Comparison of ENCODE assay signal across 8 cellular contexts in the genomic region with DNA sequence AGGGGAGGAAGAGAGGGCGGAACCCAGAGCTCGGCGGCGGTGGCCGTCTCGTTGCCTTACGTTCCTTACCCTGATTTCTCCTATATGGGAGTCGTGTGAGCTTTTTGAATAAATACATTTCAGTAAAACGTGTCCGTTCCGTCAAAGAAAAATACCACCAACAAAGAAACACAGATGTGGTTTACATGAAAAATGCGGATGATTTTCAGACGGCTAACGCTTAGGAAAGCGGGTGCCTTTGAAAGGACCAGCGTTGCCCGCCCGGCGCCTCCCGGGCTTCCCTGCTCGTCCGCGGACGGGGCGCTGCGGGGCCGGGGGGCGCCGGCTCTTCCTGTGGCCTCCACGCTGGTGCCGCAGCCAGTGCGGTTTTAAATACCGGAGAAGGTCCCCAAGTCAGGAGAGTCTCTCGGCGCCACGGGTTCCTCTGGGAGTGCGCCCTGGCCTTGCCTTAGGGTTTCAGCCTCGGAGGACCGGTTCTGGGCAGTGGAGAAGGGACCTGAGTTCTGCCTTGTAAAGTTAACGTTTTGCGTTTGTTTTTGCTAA. TPM values are rescaled to one million over a fixed set of nuclear protein-coding genes. Genes with fewer than 3 reads are reported as not detected.
A peak's percentile ranks its signal among the peaks of the same experiment; 100 is the strongest.
DNase-seq lines count a peak whose midpoint lies in the region; ATAC-seq and TF ChIP-seq lines count a peak whose summit lies in the region.

No MANE protein-coding gene starts in this region.

- H3K79me2 ChIP-seq in OCI-LY7 (ENCODE audit: insufficient read depth, low read depth, low read length) = peaks cover 19% of the 10 kb centered on the region

- WGBS in gastroesophageal sphincter (ENCODE audit: low coverage in 1 of 2), 2 donors = 0% methylated on average over 12 to 20 of the region's 41 CpGs

- DNase-seq in OCI-LY7 (ENCODE audit: low spot score) (peak; percentile 71), osteocyte (ENCODE audit: extremely low spot score, unreplicated experiment) (peak; percentile 87), upper lobe of right lung (peak; percentile 78)
- DNase-seq in activated T-helper 1 cell treated with anti-CD3 and anti-CD28 coated beads, Interleukin-2, amount 50 U/mL, for 16 hours (ENCODE audit: low read depth in 1 of 2, low spot score in 1 of 2) = peak; percentile 7 to 13

- H3K9me3 ChIP-seq in OCI-LY7 (ENCODE audit: low read length) (no peaks in the 10 kb centered on the region), gastroesophageal sphincter (no peaks in the 10 kb centered on the region), upper lobe of right lung (no peaks in the 10 kb centered on the region)

- H3K4me1 ChIP-seq in OCI-LY7 (ENCODE audit: insufficient read depth, low read length, poor library complexity, severe bottlenecking) (peaks cover 20% of the 10 kb centered on the region), gastroesophageal sphincter (peaks cover 0 to 37% (median 5%) of the 10 kb centered on the region in 3 donors), upper lobe of right lung (peaks cover 26% of the 10 kb centered on the region)

- CTCF ChIA-PET in OCI-LY7 (lab: Charles Lee; ENCODE audit: unreplicated experiment) = interaction anchor here (0.6 kb wide), 1 partner anchor 378 kb away, joined by 4 read pairs; no protein-coding TSS in a partner anchor

- H4K20me1 ChIP-seq in OCI-LY7 (ENCODE audit: insufficient read depth, low read length) = no peaks in the 10 kb centered on the region

- H3K27me3 ChIP-seq in gastroesophageal sphincter = no peaks in the 10 kb centered on the region
- no peaks in the 10 kb centered on the region for H3K27me3 ChIP-seq in upper lobe of right lung

- H3K4me3 Mint-ChIP-seq in osteocyte (ENCODE audit: unreplicated experiment) = peak overlapping the region; percentile 86

- POLR2A ChIA-PET in OCI-LY7 (lab: Charles Lee) = interaction anchor here (0.8 to 1.0 kb wide), 4 partner anchors 13 to 54 kb away, joined by 3 read pairs; no protein-coding TSS in a partner anchor

- no TSS peak for BruUV-seq in OCI-LY7 (replicated peaks; lab: Mats Ljungman, UMichigan)

- TF ChIP-seq POLR2A in gastroesophageal sphincter (IDR thresholded peaks at IDR 0.05) = no peak

- peak overlapping the region; percentile 91 for H3K27ac Mint-ChIP-seq in osteocyte (ENCODE audit: unreplicated experiment)

- H3K4me3 ChIP-seq in OCI-LY7 (ENCODE audit: low read depth, low read length, poor library complexity, severe bottlenecking) (peak overlapping the region; percentile 85), gastroesophageal sphincter (peak overlapping the region; percentile 62 to 77), upper lobe of right lung (peak overlapping the region; percentile 72)

- TF ChIP-seq CTCF in 22Rv1 (IDR thresholded peaks at IDR 0.05) (0 out of 2 replicates have a peak, but pooled peaks have one; percentile 4), OCI-LY7 (conservative IDR thresholded peaks at IDR 0.05; ENCODE audit: low read length) (no peak), gastroesophageal sphincter (IDR thresholded peaks at IDR 0.05) (no peak), osteocyte (IDR thresholded peaks at IDR 0.05) (no peak), upper lobe of right lung (IDR thresholded peaks at IDR 0.05) (no peak)

- ATAC-seq in GM18502 (IDR thresholded peaks at IDR 0.05; ENCODE audit: poor library complexity, unreplicated experiment) = peak; percentile 24
- peak; percentile 19 for ATAC-seq in HG03108 (IDR thresholded peaks at IDR 0.05; ENCODE audit: unreplicated experiment)
- ATAC-seq in gastroesophageal sphincter = peak; percentile 4
- ATAC-seq in upper lobe of right lung = peak; percentile 19

- no peaks in the 10 kb centered on the region for H3K9me3 Mint-ChIP-seq in osteocyte (ENCODE audit: unreplicated experiment)

- peaks cover 21% of the 10 kb centered on the region for H3K36me3 Mint-ChIP-seq in osteocyte (ENCODE audit: unreplicated experiment)

- H2AFZ ChIP-seq in OCI-LY7 (ENCODE audit: low read length) = no peak overlapping the region

- peak overlapping the region; percentile 87 for H3K4me2 ChIP-seq in OCI-LY7 (ENCODE audit: low read length)

- H3K27me3 Mint-ChIP-seq in osteocyte (ENCODE audit: unreplicated experiment) = no peaks in the 10 kb centered on the region

- no peak for TF ChIP-seq EP300 in gastroesophageal sphincter (IDR thresholded peaks at IDR 0.05)

- H3K36me3 ChIP-seq in OCI-LY7 (ENCODE audit: insufficient read depth, low read length) = peaks cover 48% of the 10 kb centered on the region
- peaks cover 0 to 26% of the 10 kb centered on the region in 2 donors for H3K36me3 ChIP-seq in gastroesophageal sphincter
- H3K36me3 ChIP-seq in upper lobe of right lung = peaks cover 12% of the 10 kb centered on the region

- intact Hi-C loops in OCI-LY7 (cut with micrococcal nuclease; ENCODE audit: unreplicated experiment) (no loop called here), upper lobe of right lung (cut with DNase I) (no loop called here)

- H3K27ac ChIP-seq in 22Rv1 (peak overlapping the region; percentile 97), OCI-LY7 (ENCODE audit: low read depth, low read length, poor library complexity, severe bottlenecking) (peak overlapping the region; percentile 86), gastroesophageal sphincter (peak overlapping the region; percentile 82 to 99 (median 97)), upper lobe of right lung (peak overlapping the region; percentile 94)

- no peaks in the 10 kb centered on the region for H3K9me2 ChIP-seq in OCI-LY7 (ENCODE audit: insufficient read depth, low read length)

- peaks cover 40% of the 10 kb centered on the region for H3K4me1 Mint-ChIP-seq in osteocyte (ENCODE audit: unreplicated experiment)

RNA-seq across cellular contexts. Expression of a gene that starts 0.8 kb away (rescaled TPM):
- 26.2 and 27.8 TPM in 2 replicates for total RNA-seq in OCI-LY7 (2014; rRNA removed; shearing (Covaris generic))
- total RNA-seq in OCI-LY7 (2022) (55.4 and 62.8 TPM in 2 replicates), gastroesophageal sphincter (10 to 100 TPM; 31.0 to 40.0 (median 37.9) TPM), osteocyte (55.3 and 63.1 TPM in 2 replicates), upper lobe of right lung (35.6 TPM)

RNA-seq across cellular contexts. Expression of a gene that starts 32.1 kb away (rescaled TPM):
- 12.4 and 13.6 TPM in 2 replicates for total RNA-seq in OCI-LY7 (2014; rRNA removed; shearing (Covaris generic))
- total RNA-seq in OCI-LY7 (2022) (37.9 and 42.8 TPM in 2 replicates), gastroesophageal sphincter (10 to 100 TPM in 2 of 4 donors, 1 to 10 TPM in 2; 7.5 to 15.3 (median 10.9) TPM), osteocyte (22.4 and 23.2 TPM in 2 replicates), upper lobe of right lung (17.8 TPM)

RNA-seq across cellular contexts. Expression of a gene that starts 47.5 kb away (rescaled TPM):
- 21.7 and 23.1 TPM in 2 replicates for total RNA-seq in OCI-LY7 (2014; rRNA removed; shearing (Covaris generic))
- 48.7 and 54.8 TPM in 2 replicates for total RNA-seq in OCI-LY7 (2022)
- 10 to 100 TPM; 40.1 to 53.1 (median 47.4) TPM for total RNA-seq in gastroesophageal sphincter
- 72.6 and 73.7 TPM in 2 replicates for total RNA-seq in osteocyte
- total RNA-seq in upper lobe of right lung = 65.5 TPM

Comparison
In these comparisons a context has a peak if more than half of its experiments do, and no peak if none do; other contexts are left out.
1. Peak in every context shown above with its lines: DNase-seq, ATAC-seq, H3K4me3 ChIP-seq and H3K27ac ChIP-seq.
2. DNase-seq: peak in every context shown above with its lines; median percentile 87 in osteocyte; 78 in upper lobe of right lung; 71 in OCI-LY7; 10 in activated T-helper 1 cell treated with anti-CD3 and anti-CD28 coated beads, Interleukin-2, amount 50 U/mL, for 16 hours.